31 cellular contexts compared by ENCODE assay signal in genomic region chr10:130576427-130576826, GRCh38.
"Had no signal": no experiment of that assay in that cellular context is flagged by ENCODE, and none has a peak within 500 bp of the region (broad histone marks: within the 10 kb centered on the region; RNA-seq: fewer than 3 reads in every experiment).

No MANE protein-coding gene starts in this region.

- H3K4me1 ChIP-seq: ascending aorta, breast epithelium, colonic mucosa, gastrocnemius medialis, heart left ventricle had no signal

- DNase-seq: activated CD4-positive, alpha-beta memory T cell treated with anti-CD3 and anti-CD28 coated beads for 36 hours; activated CD4-positive, alpha-beta T cell treated with anti-CD3 and anti-CD28 coated beads for 36 hours; activated CD4-positive, alpha-beta T cell treated with anti-CD3 and anti-CD28 coated beads, Interleukin-2, amount 10 ng/mL, durations not matched to agents 24 days and 14 days; activated CD4-positive, CD25-positive, alpha-beta regulatory T cell; activated CD4-positive, CD25-positive, alpha-beta regulatory T cell treated with anti-CD3 and anti-CD28 coated beads, Interleukin-2, amount 50 U/mL, for 72 hours; activated CD8-positive, alpha-beta memory T cell treated with anti-CD3 and anti-CD28 coated beads, Interleukin-2, amount 10 ng/mL, durations not matched to agents 7 days and 5 days; activated CD8-positive, alpha-beta memory T cell treated with anti-CD3 and anti-CD28 coated beads, Interleukin-2, amount 50 U/mL, for 48 hours; activated CD8-positive, alpha-beta T cell treated with anti-CD3 and anti-CD28 coated beads, Interleukin-2, amount 10 ng/mL, durations not matched to agents 7 days and 5 days; activated gamma-delta T cell; activated naive CD4-positive, alpha-beta T cell; activated naive CD4-positive, alpha-beta T cell treated with anti-CD3 and anti-CD28 coated beads, Interleukin-2, amount 10 ng/mL, durations not matched to agents 7 days and 5 days; activated naive CD8-positive, alpha-beta T cell treated with anti-CD3 and anti-CD28 coated beads, Interleukin-2, amount 10 ng/mL, durations not matched to agents 7 days and 5 days; activated T-cell treated with anti-CD3 and anti-CD28 coated beads for 4 hours; activated T-cell treated with anti-CD3 and anti-CD28 coated beads, Interleukin-2, amount 50 U/mL, for 24 hours; activated T-cell treated with anti-CD3 and anti-CD28 coated beads, Interleukin-2, amount 50 U/mL, for 72 hours; central memory CD4-positive, alpha-beta T cell; cerebellar nuclear complex; colonic mucosa; effector CD8-positive, alpha-beta T cell; foreskin fibroblast; gastrocnemius medialis; glutamatergic neuron; heart left ventricle; T-helper 1 cell; T-helper 17 cell; T1000 had no signal

- ATAC-seq: activated CD4-positive, alpha-beta T cell treated with anti-CD3 and anti-CD28 coated beads for 36 hours; activated CD8-positive, alpha-beta memory T cell treated with anti-CD3 and anti-CD28 coated beads, Interleukin-2, amount 10 ng/mL, durations not matched to agents 7 days and 5 days; activated CD8-positive, alpha-beta T cell treated with anti-CD3 and anti-CD28 coated beads, Interleukin-2, amount 10 ng/mL, durations not matched to agents 7 days and 5 days; activated naive CD4-positive, alpha-beta T cell treated with anti-CD3 and anti-CD28 coated beads, Interleukin-2, amount 50 U/mL, for 72 hours; activated T-cell treated with anti-CD3 and anti-CD28 coated beads, Interleukin-2, amount 50 U/mL, for 72 hours; gastrocnemius medialis; heart left ventricle; T-helper 17 cell had no signal

- H3K36me3 ChIP-seq: ascending aorta, breast epithelium, cardiac muscle cell, colonic mucosa, gastrocnemius medialis, heart left ventricle had no signal

- H3K27ac ChIP-seq: ascending aorta, breast epithelium, cardiac muscle cell, colonic mucosa, epithelial cell of prostate, gastrocnemius medialis, heart left ventricle had no signal

- H3K27me3 ChIP-seq: ascending aorta, colonic mucosa, gastrocnemius medialis had no signal

- H3K4me3 ChIP-seq: ascending aorta, breast epithelium, cardiac muscle cell, colonic mucosa, gastrocnemius medialis, heart left ventricle had no signal

- H3K9me3 ChIP-seq: ascending aorta, breast epithelium, colonic mucosa, gastrocnemius medialis, heart left ventricle had no signal
